Comparison of ENCODE assay signal across 9 cellular contexts in genomic region chr5:95283022-95283615, GRCh38. TPM values are rescaled to one million over a fixed set of nuclear protein-coding genes. Genes with fewer than 3 reads are reported as not detected.
DNase-seq lines count a peak whose midpoint lies in the region; ATAC-seq and TF ChIP-seq lines count a peak whose summit lies in the region.
"Had no signal": no experiment of that assay in that cellular context is flagged by ENCODE, and none has a peak within 500 bp of the region (broad histone marks: within the 10 kb centered on the region; RNA-seq: fewer than 3 reads in every experiment).

No MANE protein-coding gene starts in this region.

- CTCF ChIA-PET in activated B cell treated with CpG ODN at 0.5 μM for 24 hours (lab: Charles Lee): interaction anchor here (1.0 kb wide), 1 partner anchor 20 kb away, joined by 3 read pairs; no protein-coding TSS in a partner anchor

- peaks cover 19% of the 10 kb centered on the region for H3K27me3 ChIP-seq in iPS-15b (ENCODE audit: control insufficient read depth, insufficient read depth, low read length)
- H3K27me3 ChIP-seq in stomach: peaks cover 0 to 92% (median 60%) of the 10 kb centered on the region in 3 donors

- no peak overlapping the region for H3K9ac ChIP-seq in iPS-15b (ENCODE audit: low read depth, low read length)

- intact Hi-C loops in activated B cell treated with CpG ODN at 0.5 μM for 24 hours (cut with micrococcal nuclease) (no loop called here), stomach (cut with DNase I; ENCODE audit: low total_unique reads) (no loop called here)

- POLR2A ChIA-PET in activated B cell treated with CpG ODN at 0.5 μM for 24 hours (lab: Charles Lee): no interaction called here

- TF ChIP-seq EP300 in stomach (IDR thresholded peaks at IDR 0.05): no peak

- H3K27ac Mint-ChIP-seq in activated T-cell treated with anti-CD3 and anti-CD28 coated beads, Interleukin-2, amount 50 U/mL, for 24 hours: no peak overlapping the region
- no peak overlapping the region for H3K27ac Mint-ChIP-seq in activated B cell treated with CpG ODN at 0.5 μM for 24 hours

- H3K4me3 ChIP-seq in iPS-15b (ENCODE audit: low read depth, low read length): peak overlapping the region; percentile 45
- H3K4me3 ChIP-seq in stomach: peak overlapping the region; percentile 58 to 83 (median 68)

- no peak for ATAC-seq in activated B cell treated with CpG ODN at 0.5 μM for 24 hours (ENCODE audit: low read depth)
- no peak for ATAC-seq in HG03108 (IDR thresholded peaks at IDR 0.05; ENCODE audit: unreplicated experiment)
- no peak for ATAC-seq in GM19328 (IDR thresholded peaks at IDR 0.05; ENCODE audit: unreplicated experiment)

- TF ChIP-seq CTCF in activated B cell treated with CpG ODN at 0.5 μM for 24 hours (IDR thresholded peaks at IDR 0.05) (no peak), stomach (IDR thresholded peaks at IDR 0.05) (no peak)

- H3K4me3 Mint-ChIP-seq in activated T-cell treated with anti-CD3 and anti-CD28 coated beads, Interleukin-2, amount 50 U/mL, for 24 hours: peak overlapping the region; percentile 60
- H3K4me3 Mint-ChIP-seq in activated B cell treated with CpG ODN at 0.5 μM for 24 hours: peak overlapping the region; percentile 63

- H3K9me3 Mint-ChIP-seq in activated T-cell treated with anti-CD3 and anti-CD28 coated beads, Interleukin-2, amount 50 U/mL, for 24 hours: no peaks in the 10 kb centered on the region
- H3K9me3 Mint-ChIP-seq in activated B cell treated with CpG ODN at 0.5 μM for 24 hours: no peaks in the 10 kb centered on the region

- H3K4me1 ChIP-seq in iPS-15b (ENCODE audit: control insufficient read depth, insufficient read depth, low read length) (peaks cover 5% of the 10 kb centered on the region), stomach (peaks cover 18 to 30% (median 25%) of the 10 kb centered on the region in 4 donors)

- peaks cover 11% of the 10 kb centered on the region for H3K4me1 Mint-ChIP-seq in activated T-cell treated with anti-CD3 and anti-CD28 coated beads, Interleukin-2, amount 50 U/mL, for 24 hours (ENCODE audit: low read depth)
- H3K4me1 Mint-ChIP-seq in activated B cell treated with CpG ODN at 0.5 μM for 24 hours: peaks cover 11% of the 10 kb centered on the region

- H3K36me3 Mint-ChIP-seq in activated T-cell treated with anti-CD3 and anti-CD28 coated beads, Interleukin-2, amount 50 U/mL, for 24 hours (ENCODE audit: low read depth): no peaks in the 10 kb centered on the region
- H3K36me3 Mint-ChIP-seq in activated B cell treated with CpG ODN at 0.5 μM for 24 hours (ENCODE audit: low read depth): no peaks in the 10 kb centered on the region

- H3K27ac ChIP-seq in stomach: no peak overlapping the region

- H3K36me3 ChIP-seq in iPS-15b (ENCODE audit: control insufficient read depth, insufficient read depth, low read length) (no peaks in the 10 kb centered on the region), stomach (no peaks in the 10 kb centered on the region)

- DNase-seq in activated T-cell treated with anti-CD3 and anti-CD28 coated beads, Interleukin-2, amount 50 U/mL, for 24 hours: no peak
- no peak for DNase-seq in activated T-cell treated with anti-CD3 and anti-CD28 coated beads, Interleukin-2, amount 50 U/mL, for 48 hours
- no peak for DNase-seq in activated B cell treated with CpG ODN at 0.5 μM for 24 hours
- no peak for DNase-seq in stomach
- DNase-seq in stimulated activated CD4-positive, alpha-beta T cell treated with anti-CD3 and anti-CD28 coated beads, Interleukin-4, amount 100 ng/mL, for 4 hours: no peak
- DNase-seq: activated gamma-delta T cell had no signal

- H3K9me3 ChIP-seq in iPS-15b (ENCODE audit: control insufficient read depth, insufficient read depth, low read length): no peaks in the 10 kb centered on the region
- H3K9me3 ChIP-seq in stomach: no peaks in the 10 kb centered on the region

- H3K27me3 Mint-ChIP-seq in activated T-cell treated with anti-CD3 and anti-CD28 coated beads, Interleukin-2, amount 50 U/mL, for 24 hours: peaks cover 73% of the 10 kb centered on the region
- H3K27me3 Mint-ChIP-seq in activated B cell treated with CpG ODN at 0.5 μM for 24 hours: peaks cover 36% of the 10 kb centered on the region

- 19 to 27% (median 23%) methylated on average over 10 of the region's 10 CpGs for WGBS in stomach, 5 donors

- TF ChIP-seq POLR2A in stomach (IDR thresholded peaks at IDR 0.05): no peak

RNA-seq across cellular contexts. Expression of gene MCTP1, which starts 1.8 kb away (rescaled TPM):
- total RNA-seq in activated B cell treated with CpG ODN at 0.5 μM for 24 hours (0.86 and 1.9 TPM in 2 replicates), stomach (10 to 100 TPM in 4 of 5 donors, 1 to 10 TPM in 1; 1.8 to 47.9 (median 23.7) TPM)
- 1 to 10 TPM; 1.4 to 4.9 (median 4.3) TPM for polyA plus RNA-seq in stomach
